ENCODE assay signal across 16 cellular contexts in the genomic region with DNA sequence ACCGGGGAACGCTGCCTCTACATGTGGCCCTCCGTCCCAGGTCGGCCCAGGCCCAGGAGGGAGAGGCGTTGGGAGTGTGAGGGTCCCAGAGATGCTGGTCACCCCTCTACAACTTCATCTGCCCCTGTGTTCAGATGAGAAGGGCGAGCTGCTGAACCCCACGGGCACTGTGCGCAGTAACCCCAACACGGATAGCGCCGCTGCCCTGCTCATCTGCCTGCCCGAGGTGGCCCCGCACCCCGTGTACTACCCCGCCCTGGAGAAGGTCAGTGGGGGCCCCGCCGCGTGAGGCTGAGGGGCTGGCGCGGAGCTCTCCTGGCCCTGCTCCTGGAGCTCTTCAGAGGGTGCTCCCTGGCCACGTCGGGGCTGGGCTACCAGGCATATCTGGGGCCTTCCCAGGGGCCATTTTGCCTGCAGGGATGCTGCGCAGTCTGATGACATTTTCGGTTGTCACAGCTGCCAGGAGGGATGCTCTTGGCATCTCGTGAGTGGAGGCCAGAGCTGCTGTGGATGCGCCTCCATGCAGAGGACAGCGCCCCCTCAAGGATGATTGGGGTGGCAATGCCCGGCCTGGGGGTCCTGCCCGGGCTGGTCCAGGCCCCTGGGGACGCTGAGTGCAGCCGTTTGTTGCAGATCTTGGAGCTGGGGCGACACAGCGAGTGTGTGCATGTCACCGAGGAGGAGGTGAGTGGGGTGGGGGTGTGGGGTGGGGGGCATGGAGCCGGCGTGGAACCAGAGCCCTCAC.
DNase-seq lines count a peak whose midpoint lies in the region; TF ChIP-seq lines count a peak whose summit lies in the region.
"Had no signal": no experiment of that assay in that cellular context is flagged by ENCODE, and none has a peak within 500 bp of the region (broad histone marks: within the 10 kb centered on the region; RNA-seq: fewer than 3 reads in every experiment).

No MANE protein-coding gene starts in this region.

- H3K27me3 Mint-ChIP-seq in T-helper 2 cell treated with Interferon-gamma antibody and Interleukin-4, amounts not matched to agents 5 μg/mL and 100 μg/mL, for 36 hours (ENCODE audit: low read depth), result no peaks in the 10 kb centered on the region
- H3K27me3 Mint-ChIP-seq in H9 (ENCODE audit: low read depth), result no peaks in the 10 kb centered on the region; the same call in 1 of the 2 replicates
- peaks cover 6% of the 10 kb centered on the region for H3K27me3 Mint-ChIP-seq in activated naive CD8-positive, alpha-beta T cell treated with anti-CD3 and anti-CD28 coated beads for 36 hours
- peaks cover 2% of the 10 kb centered on the region for H3K27me3 Mint-ChIP-seq in neural progenitor cell (ENCODE audit: insufficient read depth, low read depth)
- H3K27me3 Mint-ChIP-seq: progenitor cell of endocrine pancreas, type B pancreatic cell had no signal

- peaks cover 82% of the 10 kb centered on the region for H3K36me3 Mint-ChIP-seq in T-helper 2 cell treated with Interferon-gamma antibody and Interleukin-4, amounts not matched to agents 5 μg/mL and 100 μg/mL, for 36 hours (ENCODE audit: low read depth)
- H3K36me3 Mint-ChIP-seq in H9 (ENCODE audit: insufficient read depth in 1 of 3, low read depth in 3 of 3) (peaks cover 18 to 35% (median 25%) of the 10 kb centered on the region in 3 experiments), neural progenitor cell (peaks cover 2% of the 10 kb centered on the region)
- H3K36me3 Mint-ChIP-seq in activated naive CD8-positive, alpha-beta T cell treated with anti-CD3 and anti-CD28 coated beads for 36 hours, result peaks cover 77% of the 10 kb centered on the region
- H3K36me3 Mint-ChIP-seq: type B pancreatic cell had no signal

- no peak overlapping the region for H2BK5ac ChIP-seq in H9 (ENCODE audit: insufficient read length, low read length)

- no peaks in the 10 kb centered on the region for H3K27me3 ChIP-seq in H9 (ENCODE audit: insufficient read depth, low read length)
- no peaks in the 10 kb centered on the region for H3K27me3 ChIP-seq in neural progenitor cell

- H3K9me3 ChIP-seq in H9 (ENCODE audit: control insufficient read depth, low read depth, low read length), result no peaks in the 10 kb centered on the region
- no peaks in the 10 kb centered on the region for H3K9me3 ChIP-seq in neural progenitor cell (ENCODE audit: low read depth)
- H3K9me3 ChIP-seq: HAP-1 had no signal

- H3F3A ChIP-seq in neural progenitor cell (ENCODE audit: low read depth), result no peaks in the 10 kb centered on the region

- H3K4me1 ChIP-seq in H9 (ENCODE audit: insufficient read depth, low read length), result peaks cover 3% of the 10 kb centered on the region; the same call in 1 of the 2 replicates
- no peaks in the 10 kb centered on the region for H3K4me1 ChIP-seq in neural progenitor cell
- H3K4me1 ChIP-seq: HAP-1 had no signal

- H3K4me3 ChIP-seq in neural progenitor cell, result no peak overlapping the region
- H3K4me3 ChIP-seq: HAP-1 had no signal

- H2BK15ac ChIP-seq in H9 (ENCODE audit: low read depth, low read length), result no peak overlapping the region

- H3K56ac ChIP-seq in H9 (ENCODE audit: insufficient read length, low read depth, low read length), result no peak overlapping the region

- H3K4ac ChIP-seq in H9 (ENCODE audit: low read depth, low read length), result no peak overlapping the region

- H3K23ac ChIP-seq in H9 (ENCODE audit: insufficient read length, low read depth, low read length), result no peak overlapping the region

- no peak for DNase-seq in T-helper 2 cell treated with Interferon-gamma antibody and Interleukin-4, amounts not matched to agents 5 μg/mL and 100 μg/mL, for 36 hours (ENCODE audit: low spot score)
- DNase-seq in T-helper 2 cell (no peak), H9 (peak; percentile 52), neural progenitor cell (ENCODE audit: low spot score) (peak; percentile 31), superior temporal gyrus (ENCODE audit: extremely low spot score) (no peak), anterior cingulate cortex (lab: John Stamatoyannopoulos, UW) (no peak), kidney glomerular epithelial cell (lab: John Stamatoyannopoulos, UW) (no peak)
- DNase-seq in activated naive CD8-positive, alpha-beta T cell treated with anti-CD3 and anti-CD28 coated beads for 36 hours, result no peak
- DNase-seq: activated T-cell treated with anti-CD3 and anti-CD28 coated beads, Interleukin-2, amount 50 U/mL, for 4 hours; Karpas-422; midbrain; NCI-H1694; NCI-H526 treated with DMSO at 0.1 percent for 48 hours had no signal

- H4K5ac ChIP-seq in H9 (ENCODE audit: insufficient read length, low read depth, low read length), result no peak overlapping the region

- no peak overlapping the region for H3K4me2 ChIP-seq in H9 (ENCODE audit: insufficient read depth, insufficient read length, low read length)
- no peak overlapping the region for H3K4me2 ChIP-seq in neural progenitor cell

- H2AFZ ChIP-seq in H9 (ENCODE audit: low read length) (no peak overlapping the region), neural progenitor cell (replicated peaks) (no peak overlapping the region)

- no peaks in the 10 kb centered on the region for H4K20me1 ChIP-seq in H9 (ENCODE audit: control insufficient read depth, insufficient read depth, insufficient read length)
- H4K20me1 ChIP-seq in neural progenitor cell (ENCODE audit: low read depth), result no peaks in the 10 kb centered on the region

- no peak overlapping the region for H4K91ac ChIP-seq in H9 (ENCODE audit: insufficient read length, low read depth, low read length)

- no peak overlapping the region for H3K27ac ChIP-seq in H9 (ENCODE audit: insufficient read length, low read depth, low read length)
- H3K27ac ChIP-seq in neural progenitor cell, result no peak overlapping the region

- H3K9ac ChIP-seq in H9 (ENCODE audit: extremely low read depth, insufficient read length, low read length) (no peak overlapping the region), neural progenitor cell (no peak overlapping the region)

- H3K9me3 Mint-ChIP-seq in T-helper 2 cell treated with Interferon-gamma antibody and Interleukin-4, amounts not matched to agents 5 μg/mL and 100 μg/mL, for 36 hours, result peaks cover 4% of the 10 kb centered on the region
- H3K9me3 Mint-ChIP-seq in H9, result peaks cover 6% of the 10 kb centered on the region in 2 experiments; a peak in 4 of 5 replicates
- peaks cover 4% of the 10 kb centered on the region for H3K9me3 Mint-ChIP-seq in activated naive CD8-positive, alpha-beta T cell treated with anti-CD3 and anti-CD28 coated beads for 36 hours
- H3K9me3 Mint-ChIP-seq in neural progenitor cell, result peaks cover 5% of the 10 kb centered on the region
- H3K9me3 Mint-ChIP-seq: activated T-cell treated with anti-CD3 and anti-CD28 coated beads, Interleukin-2, amount 50 U/mL, for 4 hours; type B pancreatic cell had no signal

- H3K4me3 Mint-ChIP-seq in T-helper 2 cell treated with Interferon-gamma antibody and Interleukin-4, amounts not matched to agents 5 μg/mL and 100 μg/mL, for 36 hours, result no peak overlapping the region
- no peak overlapping the region for H3K4me3 Mint-ChIP-seq in H9
- H3K4me3 Mint-ChIP-seq in activated naive CD8-positive, alpha-beta T cell treated with anti-CD3 and anti-CD28 coated beads for 36 hours, result peak overlapping the region; percentile 66
- no peak overlapping the region for H3K4me3 Mint-ChIP-seq in neural progenitor cell
- H3K4me3 Mint-ChIP-seq: type B pancreatic cell had no signal

- no peak overlapping the region for H2AK5ac ChIP-seq in H9 (ENCODE audit: insufficient read length, low read length)

- H4K8ac ChIP-seq in H9 (replicated peaks; ENCODE audit: insufficient read length, low read depth, low read length), result no peak overlapping the region

- H3K23me2 ChIP-seq in H9 (ENCODE audit: insufficient read length, low read depth, low read length, poor library complexity, severe bottlenecking), result peaks cover 3% of the 10 kb centered on the region

- no peak overlapping the region for H3T11ph ChIP-seq in H9 (ENCODE audit: low read length)

- peak overlapping the region; percentile 79 for H3K27ac Mint-ChIP-seq in T-helper 2 cell treated with Interferon-gamma antibody and Interleukin-4, amounts not matched to agents 5 μg/mL and 100 μg/mL, for 36 hours
- no peak overlapping the region for H3K27ac Mint-ChIP-seq in H9
- peak overlapping the region; percentile 79 for H3K27ac Mint-ChIP-seq in activated naive CD8-positive, alpha-beta T cell treated with anti-CD3 and anti-CD28 coated beads for 36 hours
- H3K27ac Mint-ChIP-seq in neural progenitor cell, result no peak overlapping the region
- H3K27ac Mint-ChIP-seq: progenitor cell of endocrine pancreas, type B pancreatic cell had no signal

- no peaks in the 10 kb centered on the region for H3K36me3 ChIP-seq in neural progenitor cell
- H3K36me3 ChIP-seq: HAP-1 had no signal

- no peak overlapping the region for H2BK120ac ChIP-seq in H9 (ENCODE audit: low read depth, low read length, poor library complexity, severe bottlenecking)

- no CpG with 5 or more reads among the region's 36 CpGs for WGBS in H9 (ENCODE audit: extremely low coverage, insufficient read length, low lambda C conversion rate)

- peaks cover 29% of the 10 kb centered on the region for H3K4me1 Mint-ChIP-seq in T-helper 2 cell treated with Interferon-gamma antibody and Interleukin-4, amounts not matched to agents 5 μg/mL and 100 μg/mL, for 36 hours (ENCODE audit: low read depth)
- H3K4me1 Mint-ChIP-seq in H9 (peaks cover 14 to 31% of the 10 kb centered on the region in 2 experiments), neural progenitor cell (peaks cover 8% of the 10 kb centered on the region)
- H3K4me1 Mint-ChIP-seq in activated naive CD8-positive, alpha-beta T cell treated with anti-CD3 and anti-CD28 coated beads for 36 hours, result peaks cover 50% of the 10 kb centered on the region

- no peak overlapping the region for H2BK12ac ChIP-seq in H9 (ENCODE audit: insufficient read length, low read depth, low read length)

- H3K79me2 ChIP-seq in H9 (ENCODE audit: insufficient read depth, low read length), result no peaks in the 10 kb centered on the region
- no peaks in the 10 kb centered on the region for H3K79me2 ChIP-seq in neural progenitor cell (ENCODE audit: low read depth)

- no peak overlapping the region for H2BK20ac ChIP-seq in H9 (ENCODE audit: low read depth, low read length, poor library complexity, severe bottlenecking)

- peak overlapping the region; percentile 38 for H3K18ac ChIP-seq in H9 (ENCODE audit: insufficient read length, low read depth, low read length)

- no peak overlapping the region; the same call in 1 of the 2 replicates for H3K14ac ChIP-seq in H9 (ENCODE audit: insufficient read depth, low read length)

- TF ChIP-seq CTCF in H9 (conservative IDR thresholded peaks at IDR 0.05), result peak; percentile 55
- peak; percentile 32 for TF ChIP-seq CTCF in neural progenitor cell (IDR thresholded peaks at IDR 0.05)

- H3K79me1 ChIP-seq in H9 (ENCODE audit: insufficient read depth, low read depth, low read length, poor library complexity, severe bottlenecking), result no peaks in the 10 kb centered on the region

Comparison
In these comparisons a context has a peak if more than half of its experiments do, and no peak if none do; other contexts are left out.
1. DNase-seq: peak in H9 (single experiment) and neural progenitor cell (single experiment); none in T-helper 2 cell treated with Interferon-gamma antibody and Interleukin-4, amounts not matched to agents 5 μg/mL and 100 μg/mL, for 36 hours (single experiment), T-helper 2 cell (0 of 5), activated naive CD8-positive, alpha-beta T cell treated with anti-CD3 and anti-CD28 coated beads for 36 hours (single experiment), superior temporal gyrus (single experiment), anterior cingulate cortex (0 of 58) and kidney glomerular epithelial cell (single experiment).
2. H3K27ac Mint-ChIP-seq: peak in T-helper 2 cell treated with Interferon-gamma antibody and Interleukin-4, amounts not matched to agents 5 μg/mL and 100 μg/mL, for 36 hours (single experiment) and activated naive CD8-positive, alpha-beta T cell treated with anti-CD3 and anti-CD28 coated beads for 36 hours (single experiment); none in H9 (0 of 3) and neural progenitor cell (single experiment).